Comparison of ENCODE assay signal across 11 cellular contexts in the genomic region with DNA sequence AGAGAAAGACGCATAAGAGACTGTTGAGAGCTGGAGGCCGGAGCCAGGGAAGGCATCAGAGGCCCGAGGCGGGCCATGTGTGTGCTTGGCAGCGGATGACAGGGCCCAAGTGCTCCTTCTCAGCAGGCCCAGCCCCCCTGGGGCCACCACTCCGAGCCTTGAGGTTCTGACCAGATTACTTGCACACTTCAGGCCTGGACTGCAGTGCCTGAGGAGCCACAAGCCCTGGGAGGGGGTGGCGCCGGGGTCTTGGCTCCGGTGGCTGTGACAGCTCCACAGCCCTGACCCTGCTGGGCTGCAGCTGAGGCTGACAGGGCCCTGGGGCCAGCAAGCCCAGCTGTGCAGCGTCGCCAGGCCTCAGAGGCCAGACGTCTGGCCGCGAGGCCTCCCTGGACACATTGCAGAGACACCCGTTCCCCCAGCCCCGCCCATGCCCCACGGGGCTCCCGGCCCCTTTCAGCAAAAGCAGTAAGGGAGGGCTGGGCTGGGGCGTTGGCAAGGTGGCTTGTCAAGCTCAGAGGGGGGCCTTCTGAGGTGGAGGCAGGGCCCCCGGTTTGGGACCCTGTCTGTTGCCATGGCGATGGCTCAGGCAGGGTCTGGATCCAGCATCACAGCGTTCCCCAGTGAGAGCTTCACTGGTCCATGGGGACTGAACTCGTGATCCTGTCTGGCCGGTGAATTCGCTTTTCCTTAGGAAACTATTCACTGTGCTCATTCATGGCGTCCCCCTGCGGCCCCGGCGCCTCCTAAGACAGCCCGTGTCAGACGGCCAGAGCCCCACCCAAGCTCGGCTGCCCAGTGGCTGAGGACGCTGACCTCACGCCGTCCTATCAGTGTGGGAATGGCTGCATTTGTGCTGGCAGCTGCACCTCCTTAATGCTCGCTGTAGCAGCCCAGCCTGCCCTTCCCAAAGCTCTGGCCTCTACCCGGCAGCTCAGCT. TPM values are rescaled to one million over a fixed set of nuclear protein-coding genes. Genes with fewer than 3 reads are reported as not detected.
A peak's percentile ranks its signal among the peaks of the same experiment; 100 is the strongest.
DNase-seq lines count a peak whose midpoint lies in the region; ATAC-seq and TF ChIP-seq lines count a peak whose summit lies in the region.
"Had no signal": no experiment of that assay in that cellular context is flagged by ENCODE, and none has a peak within 500 bp of the region (broad histone marks: within the 10 kb centered on the region; RNA-seq: fewer than 3 reads in every experiment).

No MANE protein-coding gene starts in this region.

- H3K36me3 ChIP-seq in SK-N-MC (ENCODE audit: insufficient read depth, low read length) (no peaks in the 10 kb centered on the region), muscle layer of colon (ENCODE audit: insufficient read depth, low read length) (peaks cover 27% of the 10 kb centered on the region), thoracic aorta (peaks cover 69% of the 10 kb centered on the region)

- H3K4me3 ChIP-seq in SK-N-MC (no peak overlapping the region), fibroblast of mammary gland (ENCODE audit: control insufficient read depth, low read depth, low read length) (no peak overlapping the region), muscle layer of colon (ENCODE audit: low read depth in 1 of 2, low read length in 2 of 2) (no peak overlapping the region), thoracic aorta (peak overlapping the region; percentile 82)

- DNase-seq in SK-N-MC (ENCODE audit: low read depth, low spot score): no peak
- DNase-seq in fibroblast of mammary gland (ENCODE audit: low read depth): peak; percentile 57
- no peak for DNase-seq in thoracic aorta (ENCODE audit: low spot score)
- DNase-seq in LoVo (ENCODE audit: low spot score): no peak
- DNase-seq: activated gamma-delta T cell, NCI-H1436 had no signal

- peaks cover 54% of the 10 kb centered on the region for H3K4me1 ChIP-seq in muscle layer of colon (ENCODE audit: insufficient read depth, low read length)
- H3K4me1 ChIP-seq in thoracic aorta (ENCODE audit: control insufficient read depth in 1 of 2, low read depth in 2 of 2): peaks cover 27 to 69% of the 10 kb centered on the region in 2 donors

- H3K9me3 ChIP-seq in SK-N-MC (ENCODE audit: low read depth, low read length): no peaks in the 10 kb centered on the region
- H3K9me3 ChIP-seq in muscle layer of colon (ENCODE audit: low read length): no peaks in the 10 kb centered on the region
- no peaks in the 10 kb centered on the region for H3K9me3 ChIP-seq in thoracic aorta

- TF ChIP-seq CTCF in fibroblast of mammary gland (conservative IDR thresholded peaks at IDR 0.05; ENCODE audit: control insufficient read depth, insufficient read depth, low read depth, low read length) (no peak), thoracic aorta (IDR thresholded peaks at IDR 0.05) (no peak)

- H3K27me3 ChIP-seq in muscle layer of colon (ENCODE audit: control insufficient read depth in 1 of 2, insufficient read depth in 2 of 2, low read length in 2 of 2) (no peaks in the 10 kb centered on the region), thoracic aorta (replicated peaks; ENCODE audit: insufficient read depth) (no peaks in the 10 kb centered on the region)

- H3K9ac ChIP-seq in SK-N-MC (ENCODE audit: insufficient read length) (no peak overlapping the region), muscle layer of colon (ENCODE audit: low read length) (no peak overlapping the region)

- H3K27ac ChIP-seq in SK-N-MC (peak overlapping the region; percentile 93), muscle layer of colon (ENCODE audit: low read depth, low read length) (peak overlapping the region; percentile 98), thoracic aorta (peak overlapping the region; percentile 94 to 95)

- ATAC-seq in thoracic aorta (ENCODE audit: insufficient number of reproducible peaks, low FRiP score, low read depth) (peak; percentile 75), HG02852 (IDR thresholded peaks at IDR 0.05; ENCODE audit: unreplicated experiment) (no peak), GM18907 (IDR thresholded peaks at IDR 0.05; ENCODE audit: unreplicated experiment) (no peak), GM19455 (IDR thresholded peaks at IDR 0.05; ENCODE audit: unreplicated experiment) (no peak)

RNA-seq across cellular contexts. Expression of a gene that starts 5.7 kb away (rescaled TPM):
- 1,000 to 10,000 TPM; 1,484 to 3,836 TPM for total RNA-seq in thoracic aorta
- total RNA-seq: T-helper 2 cell treated with Interferon-gamma antibody and Interleukin-4, amounts not matched to agents 100 ng/mL and 5 ng/mL, for 36 hours had no signal

RNA-seq across cellular contexts. Expression of a gene that starts 50.0 kb away (rescaled TPM):
- total RNA-seq in thoracic aorta: 10 to 100 TPM; 19.7 to 19.9 TPM
